Comparison of ENCODE assay signal across 16 cellular contexts in genomic region chr10:1187151-1187854, GRCh38.
A peak's percentile ranks its signal among the peaks of the same experiment; 100 is the strongest.
DNase-seq lines count a peak whose midpoint lies in the region; ATAC-seq lines count a peak whose summit lies in the region.
"Had no signal": no experiment of that assay in that cellular context is flagged by ENCODE, and none has a peak within 500 bp of the region (broad histone marks: within the 10 kb centered on the region; RNA-seq: fewer than 3 reads in every experiment).

No MANE protein-coding gene starts in this region.

- H3K4me3 ChIP-seq in MG63 = no peak overlapping the region
- H3K4me3 ChIP-seq: psoas muscle, transverse colon had no signal

- ATAC-seq in sciatic nerve (peak; percentile 67), GM21529 (IDR thresholded peaks at IDR 0.05; ENCODE audit: unreplicated experiment) (no peak), GM21360 (IDR thresholded peaks at IDR 0.05; ENCODE audit: unreplicated experiment) (no peak), HG02973 (IDR thresholded peaks at IDR 0.05; ENCODE audit: unreplicated experiment) (no peak)
- ATAC-seq: activated T-helper 17 cell treated with anti-CD3 and anti-CD28 coated beads, Interleukin-2, amount 50 U/mL, for 72 hours; psoas muscle had no signal

- H3K27ac ChIP-seq in angular gyrus (ENCODE audit: low read depth, low read length) = peak overlapping the region; percentile 99
- H3K27ac ChIP-seq: psoas muscle had no signal

- no peaks in the 10 kb centered on the region for H3K36me3 ChIP-seq in MG63
- H3K36me3 ChIP-seq: transverse colon had no signal

- intact Hi-C loops in sciatic nerve (cut with DNase I) = no loop called here

- DNase-seq in MG63 (peak; percentile 17), hypothalamus (lab: John Stamatoyannopoulos, UW) (peak in 41 of 51 donors; percentile 27 to 88 (median 72)), sciatic nerve (ENCODE audit: low spot score) (peak; percentile 56), GM03348 (ENCODE audit: low spot score) (no peak)
- DNase-seq: immature natural killer cell, Karpas-422, NCI-H1930, NCI-H82, SIG-M5, transverse colon had no signal

- no peaks in the 10 kb centered on the region for H3K9me3 ChIP-seq in MG63
- H3K9me3 ChIP-seq: psoas muscle, transverse colon had no signal

- no peaks in the 10 kb centered on the region for H3K27me3 ChIP-seq in MG63
- H3K27me3 ChIP-seq: transverse colon had no signal
